8 cellular contexts compared by ENCODE assay signal in genomic region chr18:35979112-35979511, GRCh38.
"Had no signal": no experiment of that assay in that cellular context is flagged by ENCODE, and none has a peak within 500 bp of the region (broad histone marks: within the 10 kb centered on the region; RNA-seq: fewer than 3 reads in every experiment).

No MANE protein-coding gene starts in this region.

- H2AFZ ChIP-seq: GM23338 had no signal

- H3K4me2 ChIP-seq: GM23338, KMS-11 had no signal

- H3K9ac ChIP-seq: KMS-11 had no signal

- DNase-seq: H9, HCEC 1CT, KBM-7 had no signal

- ATAC-seq: GM23338 had no signal

- FAIRE-seq: H1, H54, HTR-8/SVneo had no signal

- H3K4me3 ChIP-seq: GM23338 had no signal

- H3K27ac ChIP-seq: KMS-11 had no signal
